In the genomic region with DNA sequence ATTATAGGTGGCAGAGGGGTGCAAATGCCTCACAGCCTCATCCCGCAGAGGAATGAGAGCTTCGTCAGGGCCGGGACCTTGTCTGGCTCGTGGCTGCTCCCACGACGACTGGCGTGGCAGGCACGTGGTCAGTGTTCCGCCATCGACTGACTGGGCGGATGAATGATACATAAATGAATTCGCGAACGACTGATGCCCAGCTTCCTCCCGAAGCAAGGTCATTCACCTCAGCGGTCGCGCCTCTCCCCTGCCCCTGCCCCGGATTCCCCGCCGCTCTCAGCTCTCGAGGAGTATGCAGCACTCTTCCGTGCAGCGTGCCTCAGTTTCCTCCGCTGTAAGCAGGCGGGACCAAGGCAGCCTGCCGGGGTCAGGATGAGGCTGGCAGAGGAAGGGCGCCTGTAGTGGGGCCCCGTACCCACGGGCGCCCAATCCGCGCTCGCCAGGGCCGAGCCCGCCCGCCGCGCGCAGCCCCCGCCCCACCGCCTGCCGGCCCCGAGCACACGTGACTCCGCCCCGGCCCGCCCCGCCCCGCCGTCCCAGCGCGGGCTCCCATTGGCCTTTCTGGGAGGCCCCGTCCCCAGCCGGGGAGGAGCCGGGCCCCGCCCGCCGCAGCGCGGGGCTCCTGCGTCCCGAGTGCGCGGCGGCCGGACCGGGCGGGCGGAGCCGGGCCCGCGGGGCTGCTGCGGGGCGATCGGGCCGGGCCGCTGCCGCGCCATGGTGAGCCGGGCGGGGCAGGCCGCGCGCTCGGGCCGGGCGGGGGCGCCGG, we compare ENCODE assay signal across 8 cellular contexts. TPM values are rescaled to one million over a fixed set of nuclear protein-coding genes. Genes with fewer than 3 reads are reported as not detected.
DNase-seq lines count a peak whose midpoint lies in the region; ATAC-seq and TF ChIP-seq lines count a peak whose summit lies in the region.

A gene (plus strand): TSS at position 632 of the 766 bp plus-strand sequence. CDS start 7,605 bp downstream, outside the sequence.

- no peaks in the 10 kb centered on the region for H3F3A ChIP-seq in neural cell (ENCODE audit: insufficient read depth, low read length, poor library complexity, severe bottlenecking)

- H3K27ac Mint-ChIP-seq in IgD-negative memory B cell, result peak within 1 kb of the TSS; percentile 97 to 100 (median 98)
- peak within 1 kb of the TSS; percentile 76 for H3K27ac Mint-ChIP-seq in stimulated activated naive CD8-positive, alpha-beta T cell treated with anti-CD3 and anti-CD28 coated beads, Interleukin-15, Interleukin-2, amounts not matched to agents 100 ng/mL and 50 ng/mL, for 24 hours

- peak within 1 kb of the TSS; percentile 77 for H3K4me2 ChIP-seq in neural cell (ENCODE audit: low read length)

- TF ChIP-seq RAD21 in neural cell (conservative IDR thresholded peaks at IDR 0.05), result no peak

- TF ChIP-seq EP300 in neural cell (conservative IDR thresholded peaks at IDR 0.05; ENCODE audit: poor library complexity, severe bottlenecking), result no peak

- no peaks in the 10 kb centered on the region for H3K36me3 ChIP-seq in neural cell (ENCODE audit: insufficient read depth, low read length)

- TF ChIP-seq CTCF in fibroblast of villous mesenchyme (IDR thresholded peaks at IDR 0.05; ENCODE audit: insufficient read depth, low read depth, low read length), result no peak
- no peak for TF ChIP-seq CTCF in neural cell (IDR thresholded peaks at IDR 0.05; ENCODE audit: poor library complexity, severe bottlenecking)

- peaks cover 31% of the 10 kb centered on the region for H4K20me1 ChIP-seq in neural cell (ENCODE audit: insufficient read depth)

- H3K27me3 Mint-ChIP-seq in IgD-negative memory B cell, result no peaks in the 10 kb centered on the region
- H3K27me3 Mint-ChIP-seq in stimulated activated naive CD8-positive, alpha-beta T cell treated with anti-CD3 and anti-CD28 coated beads, Interleukin-15, Interleukin-2, amounts not matched to agents 100 ng/mL and 50 ng/mL, for 24 hours, result no peaks in the 10 kb centered on the region

- H3K27ac ChIP-seq in neural cell (ENCODE audit: low read length), result peak within 1 kb of the TSS; percentile 53

- DNase-seq in COR-L47 (lab: John Stamatoyannopoulos, UW) (peak; percentile 72), SHP77 (lab: John Stamatoyannopoulos, UW) (peak; percentile 56 to 68), fibroblast of villous mesenchyme (ENCODE audit: low read depth) (peak; percentile 83)
- DNase-seq in activated effector memory CD4-positive, alpha-beta T cell treated with anti-CD3 and anti-CD28 coated beads, Interleukin-2, amount 50 U/mL, for 16 hours, result peak; percentile 95

- H3K9me3 Mint-ChIP-seq in IgD-negative memory B cell, result no peaks in the 10 kb centered on the region
- H3K9me3 Mint-ChIP-seq in stimulated activated naive CD8-positive, alpha-beta T cell treated with anti-CD3 and anti-CD28 coated beads, Interleukin-15, Interleukin-2, amounts not matched to agents 100 ng/mL and 50 ng/mL, for 24 hours, result no peaks in the 10 kb centered on the region

- H3K4me3 ChIP-seq in fibroblast of villous mesenchyme (ENCODE audit: low read depth, low read length) (peak within 1 kb of the TSS; percentile 77), neural cell (ENCODE audit: low read length) (peak within 1 kb of the TSS; percentile 98)

- H3K4me1 Mint-ChIP-seq in IgD-negative memory B cell, result peaks cover 38 to 54% (median 44%) of the 10 kb centered on the region in 3 donors
- peaks cover 77% of the 10 kb centered on the region for H3K4me1 Mint-ChIP-seq in stimulated activated naive CD8-positive, alpha-beta T cell treated with anti-CD3 and anti-CD28 coated beads, Interleukin-15, Interleukin-2, amounts not matched to agents 100 ng/mL and 50 ng/mL, for 24 hours (ENCODE audit: low read depth)

- peak within 1 kb of the TSS; percentile 90 to 100 (median 96) for H3K4me3 Mint-ChIP-seq in IgD-negative memory B cell
- H3K4me3 Mint-ChIP-seq in stimulated activated naive CD8-positive, alpha-beta T cell treated with anti-CD3 and anti-CD28 coated beads, Interleukin-15, Interleukin-2, amounts not matched to agents 100 ng/mL and 50 ng/mL, for 24 hours, result peak within 1 kb of the TSS; percentile 84

- H3K27me3 ChIP-seq in neural cell (ENCODE audit: insufficient read depth, low read depth, low read length), result no peaks in the 10 kb centered on the region

- H3K36me3 Mint-ChIP-seq in IgD-negative memory B cell, result peaks cover 4% of the 10 kb centered on the region
- no peaks in the 10 kb centered on the region for H3K36me3 Mint-ChIP-seq in stimulated activated naive CD8-positive, alpha-beta T cell treated with anti-CD3 and anti-CD28 coated beads, Interleukin-15, Interleukin-2, amounts not matched to agents 100 ng/mL and 50 ng/mL, for 24 hours (ENCODE audit: low read depth)

- no peaks in the 10 kb centered on the region for H3K9me2 ChIP-seq in neural cell (ENCODE audit: insufficient read depth, low read length)

- peak within 1 kb of the TSS; percentile 94 for H3K9ac ChIP-seq in neural cell (ENCODE audit: low read length)

- peak within 1 kb of the TSS; percentile 45 for H2AFZ ChIP-seq in neural cell (ENCODE audit: low read depth, low read length)

- no peaks in the 10 kb centered on the region for H3K9me3 ChIP-seq in neural cell (ENCODE audit: low read length)

- peak; percentile 58 for ATAC-seq in GM21381 (IDR thresholded peaks at IDR 0.05; ENCODE audit: unreplicated experiment)

- peaks cover 45% of the 10 kb centered on the region for H3K79me2 ChIP-seq in neural cell (replicated peaks; ENCODE audit: insufficient read depth, low read length)

TF ChIP-seq in neural cell, 6 proteins besides CTCF, POLR2A, EP300 and RAD21:
- TF ChIP-seq, protein P1, sequence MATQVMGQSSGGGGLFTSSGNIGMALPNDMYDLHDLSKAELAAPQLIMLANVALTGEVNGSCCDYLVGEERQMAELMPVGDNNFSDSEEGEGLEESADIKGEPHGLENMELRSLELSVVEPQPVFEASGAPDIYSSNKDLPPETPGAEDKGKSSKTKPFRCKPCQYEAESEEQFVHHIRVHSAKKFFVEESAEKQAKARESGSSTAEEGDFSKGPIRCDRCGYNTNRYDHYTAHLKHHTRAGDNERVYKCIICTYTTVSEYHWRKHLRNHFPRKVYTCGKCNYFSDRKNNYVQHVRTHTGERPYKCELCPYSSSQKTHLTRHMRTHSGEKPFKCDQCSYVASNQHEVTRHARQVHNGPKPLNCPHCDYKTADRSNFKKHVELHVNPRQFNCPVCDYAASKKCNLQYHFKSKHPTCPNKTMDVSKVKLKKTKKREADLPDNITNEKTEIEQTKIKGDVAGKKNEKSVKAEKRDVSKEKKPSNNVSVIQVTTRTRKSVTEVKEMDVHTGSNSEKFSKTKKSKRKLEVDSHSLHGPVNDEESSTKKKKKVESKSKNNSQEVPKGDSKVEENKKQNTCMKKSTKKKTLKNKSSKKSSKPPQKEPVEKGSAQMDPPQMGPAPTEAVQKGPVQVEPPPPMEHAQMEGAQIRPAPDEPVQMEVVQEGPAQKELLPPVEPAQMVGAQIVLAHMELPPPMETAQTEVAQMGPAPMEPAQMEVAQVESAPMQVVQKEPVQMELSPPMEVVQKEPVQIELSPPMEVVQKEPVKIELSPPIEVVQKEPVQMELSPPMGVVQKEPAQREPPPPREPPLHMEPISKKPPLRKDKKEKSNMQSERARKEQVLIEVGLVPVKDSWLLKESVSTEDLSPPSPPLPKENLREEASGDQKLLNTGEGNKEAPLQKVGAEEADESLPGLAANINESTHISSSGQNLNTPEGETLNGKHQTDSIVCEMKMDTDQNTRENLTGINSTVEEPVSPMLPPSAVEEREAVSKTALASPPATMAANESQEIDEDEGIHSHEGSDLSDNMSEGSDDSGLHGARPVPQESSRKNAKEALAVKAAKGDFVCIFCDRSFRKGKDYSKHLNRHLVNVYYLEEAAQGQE (IDR thresholded peaks at IDR 0.05; ENCODE audit: borderline replicate concordance), result no peak
- no peak for TF ChIP-seq TAF1 (IDR thresholded peaks at IDR 0.05; ENCODE audit: low read depth)
- no peak for TF ChIP-seq MXI1 (conservative IDR thresholded peaks at IDR 0.05; ENCODE audit: poor library complexity, severe bottlenecking)
- TF ChIP-seq SMC3 (conservative IDR thresholded peaks at IDR 0.05; ENCODE audit: poor library complexity), result no peak
- TF ChIP-seq POLR2AphosphoS5 (IDR thresholded peaks at IDR 0.05), result peak; percentile 52
- no peak for TF ChIP-seq EZH2 (IDR thresholded peaks at IDR 0.05; ENCODE audit: borderline replicate concordance, insufficient read depth, low read length, poor library complexity, severe bottlenecking)
TF ChIP-seq in neural cell: peak in this region for 1.

RNA-seq across cellular contexts. Expression of the gene that starts here (rescaled TPM):
- 60.9 TPM for polyA plus RNA-seq in IgD-negative memory B cell
- 10.0 and 13.0 TPM in 2 replicates for total RNA-seq in fibroblast of villous mesenchyme
- polyA plus RNA-seq in neural cell, result 176 and 211 TPM in 2 replicates
- polyA minus RNA-seq in neural cell, result 189 and 199 TPM in 2 replicates

Comparison
In these comparisons a context has a peak if more than half of its experiments do, and no peak if none do; other contexts are left out.
1. Peak in every context shown above with its lines: DNase-seq, ATAC-seq, H3K4me3 ChIP-seq and H3K27ac ChIP-seq.